22 cellular contexts compared by ENCODE assay signal in the genomic region with DNA sequence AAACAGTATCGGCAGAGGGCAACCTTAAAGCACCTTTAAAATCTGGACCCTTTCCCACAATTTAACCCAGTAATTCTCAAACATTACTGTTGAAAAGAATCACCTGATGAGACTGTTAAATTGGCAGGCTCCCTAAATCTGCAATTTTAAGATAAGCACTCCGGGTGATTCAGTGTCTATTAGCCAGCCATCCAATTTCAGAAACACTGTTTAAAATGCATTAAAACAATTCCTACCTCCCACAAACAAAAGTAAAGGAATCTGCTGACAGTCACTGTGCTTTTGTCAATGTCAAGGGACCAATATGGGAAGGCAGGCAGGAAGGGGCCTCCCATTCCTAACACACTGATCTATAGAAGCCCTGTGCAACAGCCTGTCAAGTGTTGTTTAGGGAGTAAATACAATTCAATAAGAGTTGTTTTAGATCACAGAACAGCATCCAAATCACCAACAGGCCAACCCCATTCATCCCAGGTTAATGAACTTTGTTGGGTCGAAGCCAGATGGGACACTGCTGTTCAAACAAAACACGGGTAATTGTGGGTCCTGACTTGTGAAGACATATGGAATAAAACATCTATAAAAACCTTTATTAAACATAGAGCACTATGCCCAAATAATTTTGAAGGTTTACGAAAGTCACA. TPM values are rescaled to one million over a fixed set of nuclear protein-coding genes. Genes with fewer than 3 reads are reported as not detected.
A peak's percentile ranks its signal among the peaks of the same experiment; 100 is the strongest.
DNase-seq lines count a peak whose midpoint lies in the region; ATAC-seq and TF ChIP-seq lines count a peak whose summit lies in the region.
"Had no signal": no experiment of that assay in that cellular context is flagged by ENCODE, and none has a peak within 500 bp of the region (broad histone marks: within the 10 kb centered on the region; RNA-seq: fewer than 3 reads in every experiment).

No MANE protein-coding gene starts in this region.

- H3K27ac ChIP-seq in cardiac muscle cell = peak overlapping the region; percentile 15
- H3K27ac ChIP-seq in OCI-LY1 (ENCODE audit: low read depth, low read length, poor library complexity, severe bottlenecking) = peak overlapping the region; percentile 87
- H3K27ac ChIP-seq: prostate gland had no signal

- TF ChIP-seq CTCF in cardiac muscle cell (IDR thresholded peaks at IDR 0.05; ENCODE audit: low read depth, low read length) (no peak), OCI-LY1 (IDR thresholded peaks at IDR 0.05; ENCODE audit: low read length) (no peak), omental fat pad (IDR thresholded peaks at IDR 0.05) (no peak)

- peak overlapping the region; percentile 76 for H3K4me3 Mint-ChIP-seq in activated naive CD8-positive, alpha-beta T cell treated with anti-CD3 and anti-CD28 coated beads, Interleukin-2, amount 50 U/mL, for 24 hours
- peak overlapping the region; percentile 30 for H3K4me3 Mint-ChIP-seq in stimulated activated memory B cell treated with anti-CD40 and anti-IgM and Interleukin-4, amounts not matched to agents 10 μg/mL and 1 μg/mL and 100 μg/mL, for 72 hours
- H3K4me3 Mint-ChIP-seq: endodermal cell, neural crest cell, type B pancreatic cell had no signal

- peak overlapping the region; percentile 100 for H3K27ac Mint-ChIP-seq in activated naive CD8-positive, alpha-beta T cell treated with anti-CD3 and anti-CD28 coated beads, Interleukin-2, amount 50 U/mL, for 24 hours
- peak overlapping the region; percentile 98 for H3K27ac Mint-ChIP-seq in stimulated activated memory B cell treated with anti-CD40 and anti-IgM and Interleukin-4, amounts not matched to agents 10 μg/mL and 1 μg/mL and 100 μg/mL, for 72 hours
- H3K27ac Mint-ChIP-seq: endodermal cell, IgD-negative memory B cell had no signal

- H3K9me3 ChIP-seq in cardiac muscle cell (ENCODE audit: low read depth) (no peaks in the 10 kb centered on the region), OCI-LY1 (ENCODE audit: low read length) (no peaks in the 10 kb centered on the region)
- H3K9me3 ChIP-seq: prostate gland had no signal

- no peaks in the 10 kb centered on the region for H3K9me2 ChIP-seq in OCI-LY1 (ENCODE audit: low read depth, low read length)

- intact Hi-C loops in cardiac septum (cut with DNase I) = no loop called here

- peaks cover 67% of the 10 kb centered on the region for H3K36me3 Mint-ChIP-seq in activated naive CD8-positive, alpha-beta T cell treated with anti-CD3 and anti-CD28 coated beads, Interleukin-2, amount 50 U/mL, for 24 hours (ENCODE audit: low read depth)
- peaks cover 40% of the 10 kb centered on the region for H3K36me3 Mint-ChIP-seq in stimulated activated memory B cell treated with anti-CD40 and anti-IgM and Interleukin-4, amounts not matched to agents 10 μg/mL and 1 μg/mL and 100 μg/mL, for 72 hours

- H3K4me1 ChIP-seq in cardiac muscle cell (ENCODE audit: low read depth) = no peaks in the 10 kb centered on the region
- peaks cover 86% of the 10 kb centered on the region for H3K4me1 ChIP-seq in OCI-LY1 (ENCODE audit: insufficient read depth, low read length, severe bottlenecking)

- ATAC-seq in activated naive CD8-positive, alpha-beta T cell treated with anti-CD3 and anti-CD28 coated beads, Interleukin-2, amount 50 U/mL, for 24 hours = no peak
- ATAC-seq in stimulated activated memory B cell treated with anti-CD40 and anti-IgM and Interleukin-4, amounts not matched to agents 10 μg/mL and 1 μg/mL and 100 μg/mL, for 72 hours = no peak
- no peak for ATAC-seq in omental fat pad (ENCODE audit: low FRiP score)

- no peak overlapping the region for H3K4me2 ChIP-seq in OCI-LY1 (ENCODE audit: low read length)

- no peak overlapping the region for H3K4me3 ChIP-seq in cardiac muscle cell
- H3K4me3 ChIP-seq in OCI-LY1 (ENCODE audit: low read depth, low read length, poor library complexity, severe bottlenecking) = no peak overlapping the region
- H3K4me3 ChIP-seq: prostate gland had no signal

- H2AFZ ChIP-seq in OCI-LY1 (ENCODE audit: low read length) = no peak overlapping the region

- H3F3A ChIP-seq in OCI-LY1 (ENCODE audit: insufficient read depth, low read length) = no peaks in the 10 kb centered on the region; the same call in 1 of the 2 replicates

- DNase-seq in cardiac muscle cell (ENCODE audit: low read depth in 1 of 2, low spot score in 1 of 2) (no peak), cardiac septum (ENCODE audit: low spot score) (no peak), omental fat pad (ENCODE audit: low spot score) (no peak)
- DNase-seq in activated naive CD8-positive, alpha-beta T cell treated with anti-CD3 and anti-CD28 coated beads, Interleukin-2, amount 50 U/mL, for 24 hours = no peak
- no peak for DNase-seq in stimulated activated CD4-positive, alpha-beta T cell treated with anti-CD3 and anti-CD28 coated beads, Interleukin-2, amount 100 ng/mL, for 48 hours
- DNase-seq: activated gamma-delta T cell treated with Interleukin-2 at 50 U/mL for 16 hours, endodermal cell, glutamatergic neuron, MM.1S, NCI-H1694, NCI-H69, SIG-M5 had no signal

- H3K9ac ChIP-seq in OCI-LY1 (ENCODE audit: low read length) = no peak overlapping the region

- H3K27me3 Mint-ChIP-seq in activated naive CD8-positive, alpha-beta T cell treated with anti-CD3 and anti-CD28 coated beads, Interleukin-2, amount 50 U/mL, for 24 hours = no peaks in the 10 kb centered on the region
- H3K27me3 Mint-ChIP-seq in stimulated activated memory B cell treated with anti-CD40 and anti-IgM and Interleukin-4, amounts not matched to agents 10 μg/mL and 1 μg/mL and 100 μg/mL, for 72 hours = no peaks in the 10 kb centered on the region
- H3K27me3 Mint-ChIP-seq: IgD-negative memory B cell, type B pancreatic cell had no signal

- no peaks in the 10 kb centered on the region for H4K20me1 ChIP-seq in OCI-LY1 (ENCODE audit: insufficient read depth, low read length)

- no peaks in the 10 kb centered on the region for H3K36me3 ChIP-seq in cardiac muscle cell
- peaks cover 32% of the 10 kb centered on the region for H3K36me3 ChIP-seq in OCI-LY1 (ENCODE audit: insufficient read depth, low read length)
- H3K36me3 ChIP-seq: prostate gland had no signal

- H3K4me1 Mint-ChIP-seq in activated naive CD8-positive, alpha-beta T cell treated with anti-CD3 and anti-CD28 coated beads, Interleukin-2, amount 50 U/mL, for 24 hours = peaks cover 97% of the 10 kb centered on the region
- H3K4me1 Mint-ChIP-seq in stimulated activated memory B cell treated with anti-CD40 and anti-IgM and Interleukin-4, amounts not matched to agents 10 μg/mL and 1 μg/mL and 100 μg/mL, for 72 hours = peaks cover 95% of the 10 kb centered on the region

- no peaks in the 10 kb centered on the region for H3K27me3 ChIP-seq in cardiac muscle cell
- no peaks in the 10 kb centered on the region for H3K27me3 ChIP-seq in OCI-LY1 (ENCODE audit: insufficient read depth, low read length)

- no peaks in the 10 kb centered on the region for H3K9me3 Mint-ChIP-seq in activated naive CD8-positive, alpha-beta T cell treated with anti-CD3 and anti-CD28 coated beads, Interleukin-2, amount 50 U/mL, for 24 hours
- no peaks in the 10 kb centered on the region for H3K9me3 Mint-ChIP-seq in stimulated activated memory B cell treated with anti-CD40 and anti-IgM and Interleukin-4, amounts not matched to agents 10 μg/mL and 1 μg/mL and 100 μg/mL, for 72 hours
- H3K9me3 Mint-ChIP-seq: endodermal cell, IgD-negative memory B cell, neural crest cell, type B pancreatic cell had no signal

- H3K79me2 ChIP-seq in OCI-LY1 (ENCODE audit: insufficient read depth, low read length) = peaks cover 34% of the 10 kb centered on the region

RNA-seq across cellular contexts. Expression of a gene that starts 21.4 kb away (rescaled TPM):
- total RNA-seq in cardiac muscle cell = 39.6 and 65.7 TPM in 2 replicates
- 49.7 and 66.0 TPM in 2 replicates for polyA plus RNA-seq in cardiac muscle cell
- total RNA-seq in cardiac septum = 34.4 TPM
- 10 to 100 TPM; 30.6 to 45.3 (median 32.1) TPM for total RNA-seq in omental fat pad

RNA-seq across cellular contexts. Expression of a gene that starts 37.9 kb away (rescaled TPM):
- total RNA-seq in cardiac muscle cell (0.18 TPM in 1 of 2 replicates, not detected in the other), cardiac septum (0.19 TPM), omental fat pad (not detected)
- polyA plus RNA-seq in cardiac muscle cell = 0.44 and 0.55 TPM in 2 replicates
- total RNA-seq: H1; skeletal muscle tissue; T-helper 2 cell treated with Interferon-gamma antibody and Interleukin-4, amounts not matched to agents 100 ng/mL and 5 ng/mL, for 36 hours had no signal
- polyA plus RNA-seq: fibroblast of lung, H1 had no signal
